Comparison of ENCODE assay signal across 1 cellular context in genomic region chr19:55005684-55006488, GRCh38.
TF ChIP-seq lines count a peak whose summit lies in the region.

No MANE protein-coding gene starts in this region.

TF ChIP-seq in K562, 482 proteins besides CTCF, POLR2A, EP300 and RAD21 (continued from another document and continues in another):
- TF ChIP-seq TRIM25 (IDR thresholded peaks at IDR 0.05; ENCODE audit: borderline replicate concordance): no peak
- peak in 1 of 2 experiments; percentile 83; a peak in 2 of 4 replicates for TF ChIP-seq ZNF318 (IDR thresholded peaks at IDR 0.05; ENCODE audit: borderline replicate concordance in 1 of 2, low read depth in 1 of 2)
- TF ChIP-seq TAF15 (IDR thresholded peaks at IDR 0.05; ENCODE audit: low read depth, low read length): no peak
- no peak for TF ChIP-seq U2AF2 (optimal IDR thresholded peaks at IDR 0.05; ENCODE audit: low read depth, low read length)
- TF ChIP-seq ZNF197 (CRISPR knock-in tag; IDR thresholded peaks at IDR 0.05; ENCODE audit: low read depth): peak; percentile 91; the same call in 1 of the 2 replicates
- peak; percentile 99 for TF ChIP-seq E2F8 (IDR thresholded peaks at IDR 0.05; ENCODE audit: low read depth, partially characterized antibody)
- no peak for TF ChIP-seq PATZ1 (CRISPR knock-in tag; IDR thresholded peaks at IDR 0.05; ENCODE audit: borderline replicate concordance)
- 0 out of 2 replicates have a peak, but pooled peaks have one; percentile 45 for TF ChIP-seq NFATC3 (IDR thresholded peaks at IDR 0.05)
- 0 out of 2 replicates have a peak, but pooled peaks have one; percentile 27 for TF ChIP-seq PHF21A (IDR thresholded peaks at IDR 0.05; ENCODE audit: borderline replicate concordance, low read depth)
- peak; percentile 45; the same call in 1 of the 2 replicates for TF ChIP-seq CHAMP1 (IDR thresholded peaks at IDR 0.05)
- 0 out of 2 replicates have a peak, but pooled peaks have one; percentile 47 for TF ChIP-seq ATF1 (CRISPR knock-in tag; IDR thresholded peaks at IDR 0.05)
- TF ChIP-seq ATF1 (tag; IDR thresholded peaks at IDR 0.05): peak; percentile 98
- TF ChIP-seq CBX5 (IDR thresholded peaks at IDR 0.05; ENCODE audit: borderline replicate concordance, low read depth): no peak
- TF ChIP-seq NCOA4 (IDR thresholded peaks at IDR 0.05; ENCODE audit: partially characterized antibody): peak; percentile 13
- peak; percentile 98 for TF ChIP-seq ELF4 (CRISPR knock-in tag; IDR thresholded peaks at IDR 0.05)
- peak; percentile 34; the same call in 1 of the 2 replicates for TF ChIP-seq BHLHE40 (IDR thresholded peaks at IDR 0.05; ENCODE audit: low read length)
- TF ChIP-seq MAX (CRISPR knock-in tag; IDR thresholded peaks at IDR 0.05): peak; percentile 51; the same call in 1 of the 2 replicates
- no peak for TF ChIP-seq PURB (CRISPR knock-in tag; IDR thresholded peaks at IDR 0.05; ENCODE audit: low read depth)
- peak; percentile 95 for TF ChIP-seq NR2C1 (IDR thresholded peaks at IDR 0.05)
- peak; percentile 92 for TF ChIP-seq NR2C1 (tag; IDR thresholded peaks at IDR 0.05)
- peak; percentile 95 for TF ChIP-seq PHF20 (IDR thresholded peaks at IDR 0.05; ENCODE audit: partially characterized antibody)
- TF ChIP-seq ZNF175 (CRISPR knock-in tag; IDR thresholded peaks at IDR 0.05; ENCODE audit: low read depth): peak; percentile 94
- no peak for TF ChIP-seq ZNF140 (CRISPR knock-in tag; IDR thresholded peaks at IDR 0.05)
- TF ChIP-seq CBFB (CRISPR knock-in tag; IDR thresholded peaks at IDR 0.05): no peak
- peak; percentile 97 for TF ChIP-seq JUND (IDR thresholded peaks at IDR 0.05; ENCODE audit: borderline replicate concordance, low read depth, low read length)
- TF ChIP-seq JUND (tag; IDR thresholded peaks at IDR 0.05; ENCODE audit: borderline replicate concordance, low read depth, low read length): peak; percentile 99
- TF ChIP-seq ZBTB1 (CRISPR knock-in tag; IDR thresholded peaks at IDR 0.05; ENCODE audit: borderline replicate concordance, low read depth): no peak
- no peak for TF ChIP-seq MAFG (tag; conservative IDR thresholded peaks at IDR 0.05)
- TF ChIP-seq FOXJ2 (tag; IDR thresholded peaks at IDR 0.05): 0 out of 2 replicates have a peak, but pooled peaks have one; percentile 51
- 0 out of 2 replicates have a peak, but pooled peaks have one; percentile 7 for TF ChIP-seq ZZZ3 (IDR thresholded peaks at IDR 0.05)
- no peak for TF ChIP-seq FOXA3 (CRISPR knock-in tag; conservative IDR thresholded peaks at IDR 0.05 in 1 of 2, IDR thresholded peaks at IDR 0.05 in 1 of 2)
- TF ChIP-seq ZC3H8 (IDR thresholded peaks at IDR 0.05): peak; percentile 24; the same call in 1 of the 2 replicates
- no peak for TF ChIP-seq ZNF174 (CRISPR knock-in tag; IDR thresholded peaks at IDR 0.05)
- TF ChIP-seq TEAD4 (IDR thresholded peaks at IDR 0.05; ENCODE audit: low read length): no peak
- no peak for TF ChIP-seq TEAD4 (CRISPR knock-in tag; IDR thresholded peaks at IDR 0.05; ENCODE audit: borderline replicate concordance)
- peak; percentile 91 for TF ChIP-seq EP400 (IDR thresholded peaks at IDR 0.05)
- TF ChIP-seq KLF10 (CRISPR knock-in tag; IDR thresholded peaks at IDR 0.05): no peak
- no peak for TF ChIP-seq ARID3B (CRISPR knock-in tag; IDR thresholded peaks at IDR 0.05; ENCODE audit: borderline replicate concordance)
- no peak for TF ChIP-seq RBM14 (IDR thresholded peaks at IDR 0.05; ENCODE audit: borderline replicate concordance, insufficient read depth, low read depth, low read length)
- TF ChIP-seq KLF1 (tag; IDR thresholded peaks at IDR 0.05): no peak
- no peak for TF ChIP-seq ZNF57 (CRISPR knock-in tag; IDR thresholded peaks at IDR 0.05)
- no peak for TF ChIP-seq NEUROD1 (IDR thresholded peaks at IDR 0.05; ENCODE audit: borderline replicate concordance, low read depth, low read length, partially characterized antibody)
- TF ChIP-seq RUNX1 (IDR thresholded peaks at IDR 0.05; ENCODE audit: low read depth): no peak
- peak in 1 of 2 experiments; percentile 84; a peak in 2 of 4 replicates for TF ChIP-seq TBL1XR1 (IDR thresholded peaks at IDR 0.05; ENCODE audit: low read length in 2 of 2)
- no peak for TF ChIP-seq ZNF551 (CRISPR knock-in tag; IDR thresholded peaks at IDR 0.05)
- peak; percentile 39; the same call in 1 of the 2 replicates for TF ChIP-seq NFIC (IDR thresholded peaks at IDR 0.05)
- no peak for TF ChIP-seq E2F3 (CRISPR knock-in tag; IDR thresholded peaks at IDR 0.05)
- peak; percentile 80; the same call in 1 of the 2 replicates for TF ChIP-seq HDAC2 (IDR thresholded peaks at IDR 0.05)
